Comparison of ENCODE assay signal across 15 cellular contexts in genomic region chr11:117685566-117685965, GRCh38.
DNase-seq lines count a peak whose midpoint lies in the region; ATAC-seq and TF ChIP-seq lines count a peak whose summit lies in the region.
"Had no signal": no experiment of that assay in that cellular context is flagged by ENCODE, and none has a peak within 500 bp of the region (broad histone marks: within the 10 kb centered on the region; RNA-seq: fewer than 3 reads in every experiment).

No MANE protein-coding gene starts in this region.

- no peaks in the 10 kb centered on the region for H3K36me3 Mint-ChIP-seq in CD4-positive, alpha-beta T cell (ENCODE audit: low read depth)

- POLR2A ChIA-PET in CD4-positive, alpha-beta T cell (lab: Charles Lee): no interaction called here

- H3K27me3 ChIP-seq in hepatocyte: peaks cover 11% of the 10 kb centered on the region
- H3K27me3 ChIP-seq in CD4-positive, alpha-beta T cell (ENCODE audit: control insufficient read depth, insufficient read depth, low read length): no peaks in the 10 kb centered on the region

- TF ChIP-seq CTCF in hepatocyte (IDR thresholded peaks at IDR 0.05; ENCODE audit: poor library complexity) (no peak), mucosa of descending colon (IDR thresholded peaks at IDR 0.05) (no peak)
- no peak for TF ChIP-seq CTCF in CD4-positive, alpha-beta T cell (IDR thresholded peaks at IDR 0.05)

- H4K20me1 ChIP-seq in hepatocyte (ENCODE audit: insufficient read depth, poor library complexity, severe bottlenecking): no peaks in the 10 kb centered on the region

- H3K27ac Mint-ChIP-seq in CD4-positive, alpha-beta T cell: no peak overlapping the region
- H3K27ac Mint-ChIP-seq: CD4-positive, CD25-positive, alpha-beta regulatory T cell; HFFc6 had no signal

- H3K36me3 ChIP-seq in hepatocyte (replicated peaks; ENCODE audit: insufficient read depth, low read depth) (no peaks in the 10 kb centered on the region), mucosa of descending colon (ENCODE audit: low read depth) (no peaks in the 10 kb centered on the region)
- H3K36me3 ChIP-seq: BLaER1 had no signal

- no peaks in the 10 kb centered on the region for H3K9me3 Mint-ChIP-seq in CD4-positive, alpha-beta T cell
- H3K9me3 Mint-ChIP-seq: CD4-positive, CD25-positive, alpha-beta regulatory T cell; HFFc6 had no signal

- H3K4me2 ChIP-seq in hepatocyte: no peak overlapping the region
- H3K4me2 ChIP-seq: BLaER1 had no signal

- no peak for DNase-seq in hepatocyte (ENCODE audit: low spot score)
- no peak for DNase-seq in mucosa of descending colon
- no peak for DNase-seq in CD4-positive, alpha-beta T cell
- no peak for DNase-seq in activated CD4-positive, alpha-beta T cell treated with anti-CD3 and anti-CD28 coated beads for 1 hour
- DNase-seq: 8988T; AML-193; Calu3; CD4-positive, CD25-positive, alpha-beta regulatory T cell; DMS 273 treated with DMSO at 0.1 percent for 48 hours; HCEC 1CT; HFFc6 had no signal

- no peak overlapping the region for H3K4me3 Mint-ChIP-seq in CD4-positive, alpha-beta T cell
- H3K4me3 Mint-ChIP-seq: CD4-positive, CD25-positive, alpha-beta regulatory T cell; HFFc6 had no signal

- H3K27ac ChIP-seq in angular gyrus (ENCODE audit: low read depth, low read length) (peak overlapping the region; percentile 49), hepatocyte (peak overlapping the region; percentile 85), temporal lobe (ENCODE audit: low read depth, low read length) (peak overlapping the region; percentile 68)
- no peak overlapping the region for H3K27ac ChIP-seq in CD4-positive, alpha-beta T cell (ENCODE audit: low read depth, low read length)
- H3K27ac ChIP-seq: BLaER1 had no signal

- 70% methylated on average over 6 of the region's 6 CpGs for WGBS in hepatocyte (ENCODE audit: low lambda C conversion rate, missing lambda C conversion rate)

- intact Hi-C loops in mucosa of descending colon (cut with DNase I, micrococcal nuclease): no loop called here
- intact Hi-C loops in CD4-positive, alpha-beta T cell (cut with DNase I, micrococcal nuclease): no loop called here

- no peaks in the 10 kb centered on the region for H3K9me3 ChIP-seq in hepatocyte (ENCODE audit: low read depth)
- no peaks in the 10 kb centered on the region for H3K9me3 ChIP-seq in mucosa of descending colon
- no peaks in the 10 kb centered on the region for H3K9me3 ChIP-seq in CD4-positive, alpha-beta T cell (ENCODE audit: control insufficient read depth, low read length)
- H3K9me3 ChIP-seq: BLaER1 had no signal

- H2AFZ ChIP-seq in hepatocyte: no peak overlapping the region

- H3K9me2 ChIP-seq in hepatocyte (replicated peaks; ENCODE audit: insufficient read depth): no peaks in the 10 kb centered on the region

- peak; percentile 50 for ATAC-seq in mucosa of descending colon
- no peak for ATAC-seq in GM19463 (IDR thresholded peaks at IDR 0.05; ENCODE audit: unreplicated experiment)
- ATAC-seq in CD4-positive, alpha-beta T cell (ENCODE audit: poor library complexity): no peak

- H3K4me1 Mint-ChIP-seq in CD4-positive, alpha-beta T cell (ENCODE audit: low read depth): no peaks in the 10 kb centered on the region

- H3K4me3 ChIP-seq in hepatocyte (no peak overlapping the region), mucosa of descending colon (no peak overlapping the region)
- H3K4me3 ChIP-seq: BLaER1 had no signal

- H3K27me3 Mint-ChIP-seq in CD4-positive, alpha-beta T cell: peaks cover 14% of the 10 kb centered on the region

- H3K79me2 ChIP-seq in hepatocyte: no peaks in the 10 kb centered on the region

- H3K4me1 ChIP-seq in hepatocyte (ENCODE audit: insufficient read depth) (peaks cover 19% of the 10 kb centered on the region), mucosa of descending colon (ENCODE audit: low read depth) (no peaks in the 10 kb centered on the region)

- CTCF ChIA-PET in CD4-positive, alpha-beta T cell (lab: Charles Lee): no interaction called here
